In genomic region chr2:64262816-64263215, GRCh38 we compare ENCODE assay signal across 1 cellular context.
TF ChIP-seq lines count a peak whose summit lies in the region.

No MANE protein-coding gene starts in this region.

TF ChIP-seq in SK-N-SH, 30 proteins besides CTCF, POLR2A, EP300 and RAD21:
- TF ChIP-seq PBX3 (IDR thresholded peaks at IDR 0.05): no peak
- no peak for TF ChIP-seq RFX5 (IDR thresholded peaks at IDR 0.05; ENCODE audit: low read length)
- TF ChIP-seq FOXJ3 (CRISPR knock-in tag; IDR thresholded peaks at IDR 0.05): no peak
- no peak for TF ChIP-seq REST (IDR thresholded peaks at IDR 0.05; ENCODE audit: low read depth, low read length)
- TF ChIP-seq TAF1 (IDR thresholded peaks at IDR 0.05; ENCODE audit: borderline replicate concordance, low read depth, low read length): no peak
- TF ChIP-seq GABPA (IDR thresholded peaks at IDR 0.05; ENCODE audit: low read depth): no peak
- TF ChIP-seq ZBTB33 (IDR thresholded peaks at IDR 0.05; ENCODE audit: borderline replicate concordance, low read depth): no peak
- no peak for TF ChIP-seq MXI1 (IDR thresholded peaks at IDR 0.05; ENCODE audit: low read depth, low read length)
- no peak for TF ChIP-seq NRF1 (IDR thresholded peaks at IDR 0.05; ENCODE audit: low read depth, low read length)
- no peak for TF ChIP-seq EZH2phosphoT487 (IDR thresholded peaks at IDR 0.05; ENCODE audit: borderline replicate concordance, low read depth)
- TF ChIP-seq FOSL2 (IDR thresholded peaks at IDR 0.05; ENCODE audit: borderline replicate concordance, low read depth): no peak
- no peak for TF ChIP-seq GATA2 (CRISPR knock-in tag; IDR thresholded peaks at IDR 0.05)
